ENCODE assay signal across 9 cellular contexts in genomic region chr9:19440823-19441580, GRCh38. TPM values are rescaled to one million over a fixed set of nuclear protein-coding genes. Genes with fewer than 3 reads are reported as not detected.
DNase-seq lines count a peak whose midpoint lies in the region; ATAC-seq, FAIRE-seq and TF ChIP-seq lines count a peak whose summit lies in the region.
"Had no signal": no experiment of that assay in that cellular context is flagged by ENCODE, and none has a peak within 500 bp of the region (broad histone marks: within the 10 kb centered on the region; RNA-seq: fewer than 3 reads in every experiment).

No MANE protein-coding gene starts in this region.

- no peak overlapping the region for H2AFZ ChIP-seq in PC-3 (ENCODE audit: low read length)

- no peak overlapping the region for H3K9ac ChIP-seq in PC-3 (ENCODE audit: low read length)

- ATAC-seq in HG02571 (IDR thresholded peaks at IDR 0.05; ENCODE audit: unreplicated experiment) (peak; percentile 16), memory B cell (ENCODE audit: low read depth) (peak; percentile 15), GM21423 (IDR thresholded peaks at IDR 0.05; ENCODE audit: unreplicated experiment) (no peak), PC-3 (no peak)

- H3K36me3 Mint-ChIP-seq in activated T-helper 1 cell treated with anti-CD3 and anti-CD28 coated beads, Interleukin-12 subunit alpha, Interleukin-12 subunit beta, Interleukin-2, Interleukin-4 antibody, amounts not matched to agents 30 ng/mL and 10 ng/mL and 1 ng/mL, durations not matched to agents 14 hours and 24 hours and 36 hours (ENCODE audit: low read depth), result no peaks in the 10 kb centered on the region
- H3K36me3 Mint-ChIP-seq in memory B cell, result peaks cover 26% of the 10 kb centered on the region

- no peaks in the 10 kb centered on the region for H3K4me1 ChIP-seq in PC-3 (ENCODE audit: insufficient read depth, low read length)

- H3K9me2 ChIP-seq in PC-3 (replicated peaks; ENCODE audit: low read length), result no peaks in the 10 kb centered on the region

- peaks cover 14% of the 10 kb centered on the region for H3K4me1 Mint-ChIP-seq in activated T-helper 1 cell treated with anti-CD3 and anti-CD28 coated beads, Interleukin-12 subunit alpha, Interleukin-12 subunit beta, Interleukin-2, Interleukin-4 antibody, amounts not matched to agents 30 ng/mL and 10 ng/mL and 1 ng/mL, durations not matched to agents 14 hours and 24 hours and 36 hours (ENCODE audit: low read depth)
- H3K4me1 Mint-ChIP-seq in memory B cell, result peaks cover 12% of the 10 kb centered on the region

- BruUV-seq in PC-3 (replicated peaks; lab: Mats Ljungman, UMichigan), result no TSS peak

- H3K36me3 ChIP-seq in PC-3 (ENCODE audit: low read depth, low read length), result no peaks in the 10 kb centered on the region

- H3K27me3 Mint-ChIP-seq in activated T-helper 1 cell treated with anti-CD3 and anti-CD28 coated beads, Interleukin-12 subunit alpha, Interleukin-12 subunit beta, Interleukin-2, Interleukin-4 antibody, amounts not matched to agents 30 ng/mL and 10 ng/mL and 1 ng/mL, durations not matched to agents 14 hours and 24 hours and 36 hours (ENCODE audit: insufficient read depth), result no peaks in the 10 kb centered on the region
- no peaks in the 10 kb centered on the region for H3K27me3 Mint-ChIP-seq in memory B cell

- no peaks in the 10 kb centered on the region for H3K79me2 ChIP-seq in PC-3 (ENCODE audit: low read length)

- peak overlapping the region; percentile 13 for H3K27ac Mint-ChIP-seq in activated T-helper 1 cell treated with anti-CD3 and anti-CD28 coated beads, Interleukin-12 subunit alpha, Interleukin-12 subunit beta, Interleukin-2, Interleukin-4 antibody, amounts not matched to agents 30 ng/mL and 10 ng/mL and 1 ng/mL, durations not matched to agents 14 hours and 24 hours and 36 hours
- peak overlapping the region; percentile 88 for H3K27ac Mint-ChIP-seq in memory B cell

- intact Hi-C loops in activated T-helper 1 cell treated with anti-CD3 and anti-CD28 coated beads, Interleukin-12 subunit alpha, Interleukin-12 subunit beta, Interleukin-2, Interleukin-4 antibody, amounts not matched to agents 30 ng/mL and 10 ng/mL and 1 ng/mL, durations not matched to agents 14 hours and 24 hours and 36 hours (cut with micrococcal nuclease), result loop anchor here (1.0 to 5.0 kb wide), 4 partner anchors 32 to 392 kb away; partner anchors contain the start of genes ACER2, DENND4C, RPS6 and RRAGA
- intact Hi-C loops in PC-3 (cut with micrococcal nuclease), result no loop called here

- no peak overlapping the region for H3K4me2 ChIP-seq in PC-3 (ENCODE audit: low read length)

- CTCF ChIA-PET in PC-3 (lab: Charles Lee), result no interaction called here

- no peak overlapping the region for H3K27ac ChIP-seq in PC-3 (ENCODE audit: low read length)

- DNase-seq in GM03348 (ENCODE audit: low spot score) (peak; percentile 33), memory B cell (ENCODE audit: low spot score in 2 of 2) (no peak), GM19239 (ENCODE audit: insufficient read length, low spot score) (no peak), PC-3 (no peak), NK-92 (lab: John Stamatoyannopoulos, UW; ENCODE audit: unreplicated experiment) (no peak)
- no peak for DNase-seq in activated T-helper 1 cell treated with anti-CD3 and anti-CD28 coated beads, Interleukin-12 subunit alpha, Interleukin-12 subunit beta, Interleukin-2, Interleukin-4 antibody, amounts not matched to agents 30 ng/mL and 10 ng/mL and 1 ng/mL, durations not matched to agents 14 hours and 24 hours and 36 hours (ENCODE audit: low spot score)
- DNase-seq: DND-41 had no signal

- no peak for TF ChIP-seq CTCF in PC-3 (conservative IDR thresholded peaks at IDR 0.05; ENCODE audit: low read depth, low read length)

- POLR2A ChIA-PET in PC-3 (lab: Charles Lee; ENCODE audit: unreplicated experiment), result no interaction called here

- H3K9me3 ChIP-seq in PC-3 (ENCODE audit: low read length), result no peaks in the 10 kb centered on the region

- peak overlapping the region; percentile 48 for H3K4me3 Mint-ChIP-seq in activated T-helper 1 cell treated with anti-CD3 and anti-CD28 coated beads, Interleukin-12 subunit alpha, Interleukin-12 subunit beta, Interleukin-2, Interleukin-4 antibody, amounts not matched to agents 30 ng/mL and 10 ng/mL and 1 ng/mL, durations not matched to agents 14 hours and 24 hours and 36 hours
- H3K4me3 Mint-ChIP-seq in memory B cell, result no peak overlapping the region

- no peaks in the 10 kb centered on the region for H3F3A ChIP-seq in PC-3 (ENCODE audit: low read length, unreplicated experiment)

- no peaks in the 10 kb centered on the region for H3K27me3 ChIP-seq in PC-3 (ENCODE audit: low read length)

- no peak overlapping the region for H3K4me3 ChIP-seq in PC-3 (ENCODE audit: low read length)

- H4K20me1 ChIP-seq in PC-3 (ENCODE audit: low read length), result no peaks in the 10 kb centered on the region

- H3K9me3 Mint-ChIP-seq in activated T-helper 1 cell treated with anti-CD3 and anti-CD28 coated beads, Interleukin-12 subunit alpha, Interleukin-12 subunit beta, Interleukin-2, Interleukin-4 antibody, amounts not matched to agents 30 ng/mL and 10 ng/mL and 1 ng/mL, durations not matched to agents 14 hours and 24 hours and 36 hours, result no peaks in the 10 kb centered on the region
- peaks cover 2% of the 10 kb centered on the region for H3K9me3 Mint-ChIP-seq in memory B cell

- no peak for FAIRE-seq in GM19239 (lab: Jason Lieb, UNC)

RNA-seq across cellular contexts. Expression of gene ACER2, which starts 32.2 kb away (rescaled TPM):
- total RNA-seq in activated T-helper 1 cell treated with anti-CD3 and anti-CD28 coated beads, Interleukin-12 subunit alpha, Interleukin-12 subunit beta, Interleukin-2, Interleukin-4 antibody, amounts not matched to agents 30 ng/mL and 10 ng/mL and 1 ng/mL, durations not matched to agents 14 hours and 24 hours and 36 hours, result 1.3 and 1.4 TPM in 2 replicates
- total RNA-seq in PC-3 (2014; rRNA removed), result 2.4 and 4.4 TPM in 2 replicates

Comparison
In these comparisons a context has a peak if more than half of its experiments do, and no peak if none do; other contexts are left out.
1. ATAC-seq: peak in HG02571 (single experiment) and memory B cell (single experiment); none in GM21423 (single experiment) and PC-3 (single experiment).